In genomic region chr1:168259567-168259966, GRCh38 we compare ENCODE assay signal across 7 cellular contexts.
"Had no signal": no experiment of that assay in that cellular context is flagged by ENCODE, and none has a peak within 500 bp of the region (broad histone marks: within the 10 kb centered on the region; RNA-seq: fewer than 3 reads in every experiment).

No MANE protein-coding gene starts in this region.

- ATAC-seq: HCT116, K562 had no signal

- H3K4me3 ChIP-seq: HAP-1, K562 had no signal

- DNase-seq: GOT3, H7, IMR-90, KG1 had no signal

- H3K36me3 ChIP-seq: HAP-1 had no signal
